ENCODE assay signal across 12 cellular contexts in genomic region chr5:68533571-68534051, GRCh38.
A peak's percentile ranks its signal among the peaks of the same experiment; 100 is the strongest.
DNase-seq lines count a peak whose midpoint lies in the region; ATAC-seq, FAIRE-seq and TF ChIP-seq lines count a peak whose summit lies in the region.
"Had no signal": no experiment of that assay in that cellular context is flagged by ENCODE, and none has a peak within 500 bp of the region (broad histone marks: within the 10 kb centered on the region; RNA-seq: fewer than 3 reads in every experiment).

No MANE protein-coding gene starts in this region.

- H3K27ac ChIP-seq in HEK293 (ENCODE audit: extremely low read depth, low read depth, low read length): peak overlapping the region; percentile 50
- peak overlapping the region; percentile 30 for H3K27ac ChIP-seq in cingulate gyrus (ENCODE audit: low read depth, low read length)
- no peak overlapping the region for H3K27ac ChIP-seq in small intestine (ENCODE audit: low read depth in 1 of 2, low read length in 1 of 2)
- no peak overlapping the region for H3K27ac ChIP-seq in WERI-Rb-1

- H3K4me1 ChIP-seq in HEK293 (ENCODE audit: control insufficient read depth, insufficient read depth, low read length) (peaks cover 20% of the 10 kb centered on the region), small intestine (ENCODE audit: control insufficient read depth in 2 of 2, insufficient read depth in 1 of 2, low read depth in 1 of 2, low read length in 1 of 2) (peaks cover 2 to 15% of the 10 kb centered on the region in 2 donors)

- WGBS in small intestine, 3 donors: 15 to 40% (median 26%) methylated on average over 5 of the region's 5 CpGs

- H3K36me3 ChIP-seq in HEK293 (ENCODE audit: control insufficient read depth in 2 of 2, insufficient read depth in 1 of 2, low read length in 2 of 2) (no peaks in the 10 kb centered on the region), small intestine (ENCODE audit: control insufficient read depth in 2 of 2, insufficient read depth in 2 of 2, low read length in 2 of 2) (no peaks in the 10 kb centered on the region), WERI-Rb-1 (no peaks in the 10 kb centered on the region)

- H3K4me3 ChIP-seq in HEK293 (ENCODE audit: low read depth, low read length) (no peak overlapping the region), small intestine (ENCODE audit: low read depth in 1 of 2, low read length in 2 of 2) (no peak overlapping the region), WERI-Rb-1 (ENCODE audit: low read depth, low read length) (no peak overlapping the region)
- H3K4me3 ChIP-seq: lung had no signal

- H3K9me3 ChIP-seq in HEK293 (ENCODE audit: control insufficient read depth, insufficient read depth, low read depth, low read length): no peaks in the 10 kb centered on the region
- H3K9me3 ChIP-seq in small intestine (ENCODE audit: control insufficient read depth, low read depth): no peaks in the 10 kb centered on the region
- H3K9me3 ChIP-seq in WERI-Rb-1 (ENCODE audit: severe bottlenecking): peaks cover 3% of the 10 kb centered on the region

- no peak for ATAC-seq in GM18868 (IDR thresholded peaks at IDR 0.05; ENCODE audit: unreplicated experiment)

- no peak for FAIRE-seq in small intestine (lab: Jason Lieb, UNC)

- POLR2A ChIA-PET in HEK293 (lab: Yijun Ruan, JAX): no interaction called here

- CTCF ChIA-PET in HEK293 (lab: Yijun Ruan, JAX): no interaction called here

- DNase-seq in NCI-H2171 (lab: John Stamatoyannopoulos, UW) (peak; percentile 22), small intestine (peak; percentile 48), Kasumi-1 (lab: John Stamatoyannopoulos, UW) (no peak), WERI-Rb-1 (no peak), EL (no peak)
- DNase-seq: activated CD4-positive, CD25-positive, alpha-beta regulatory T cell treated with anti-CD3 and anti-CD28 coated beads, Interleukin-2, amount 50 U/mL, for 72 hours; activated gamma-delta T cell; RPMI8226 had no signal

- TF ChIP-seq CTCF in HEK293 (tag by site-specific recombination; IDR thresholded peaks at IDR 0.05) (no peak), WERI-Rb-1 (IDR thresholded peaks at IDR 0.05; ENCODE audit: low read depth, low read length) (no peak)

- no peaks in the 10 kb centered on the region for H3K27me3 ChIP-seq in small intestine (ENCODE audit: control insufficient read depth in 2 of 2, insufficient read depth in 2 of 2, low read length in 2 of 2)
- H3K27me3 ChIP-seq in WERI-Rb-1 (ENCODE audit: insufficient read depth, low read depth, severe bottlenecking): no peaks in the 10 kb centered on the region

TF ChIP-seq in HEK293, 187 proteins besides CTCF, POLR2A, EP300 and RAD21:
- TF ChIP-seq FEZF1 (tag by site-specific recombination; IDR thresholded peaks at IDR 0.05) (peak; percentile 26; the same call in 1 of the 2 replicates), ZNF600 (tag by site-specific recombination; IDR thresholded peaks at IDR 0.05) (peak; percentile 39; the same call in 1 of the 2 replicates), PRDM10 (tag by site-specific recombination; IDR thresholded peaks at IDR 0.05) (peak; percentile 44; the same call in 1 of the 2 replicates), ZNF19 (tag by site-specific recombination; IDR thresholded peaks at IDR 0.05; ENCODE audit: low read depth) (0 out of 2 replicates have a peak, but pooled peaks have one; percentile 28), ZNF341 (tag by site-specific recombination; IDR thresholded peaks at IDR 0.05; ENCODE audit: low read depth) (no peak), ZNF114 (tag by site-specific recombination; IDR thresholded peaks at IDR 0.05) (no peak), SP7 (tag by site-specific recombination; IDR thresholded peaks at IDR 0.05) (peak; percentile 18; the same call in 1 of the 2 replicates)

Comparison
In these comparisons a context has a peak if more than half of its experiments do, and no peak if none do; other contexts are left out.
1. H3K27ac ChIP-seq: peak in HEK293 (single experiment) and cingulate gyrus (single experiment); none in small intestine (0 of 2) and WERI-Rb-1 (single experiment).
2. DNase-seq: peak in NCI-H2171 (single experiment) and small intestine (single experiment); none in Kasumi-1 (0 of 2), WERI-Rb-1 (single experiment) and EL (single experiment).